ENCODE assay signal across 8 cellular contexts in genomic region chr9:133163559-133164208, GRCh38. TPM values are rescaled to one million over a fixed set of nuclear protein-coding genes. Genes with fewer than 3 reads are reported as not detected.
DNase-seq lines count a peak whose midpoint lies in the region; ATAC-seq, FAIRE-seq and TF ChIP-seq lines count a peak whose summit lies in the region.

TSS of gene GBGT1 (minus strand) at chr9:133163914. CDS start at chr9:133162412, 1,502 bp downstream.

- 2 to 4% (median 3%) methylated on average over 42 to 57 of the region's 57 CpGs for WGBS in small intestine, 3 donors

- POLR2A ChIA-PET in BJ (lab: Charles Lee) (interaction anchor here (0.6 kb wide), 1 partner anchor 9 kb away, joined by 3 read pairs; no protein-coding TSS in a partner anchor), PC-3 (lab: Charles Lee; ENCODE audit: unreplicated experiment) (no interaction called here)

- CTCF ChIA-PET in BJ (lab: Yijun Ruan, JAX) = interaction anchor here (1.0 to 1.1 kb wide), 2 partner anchors 11 to 16 kb away, joined by 4 to 5 read pairs; no protein-coding TSS in a partner anchor
- CTCF ChIA-PET in PC-3 (lab: Charles Lee) = no interaction called here

- BruUV-seq in PC-3 (replicated peaks; lab: Mats Ljungman, UMichigan) = no TSS peak

- peaks cover 3 to 4% (median 4%) of the 10 kb centered on the region in 3 donors for H3K27me3 Mint-ChIP-seq in immature natural killer cell (ENCODE audit: low read depth in 3 of 3)

- peaks cover 0 to 3% of the 10 kb centered on the region in 2 donors for H3K4me1 Mint-ChIP-seq in immature natural killer cell

- TF ChIP-seq CTCF in BJ (IDR thresholded peaks at IDR 0.05; ENCODE audit: insufficient read depth, low read depth, low read length) (0 out of 2 replicates have a peak, but pooled peaks have one; percentile 1), Peyer's patch (IDR thresholded peaks at IDR 0.05) (no peak), brain microvascular endothelial cell (IDR thresholded peaks at IDR 0.05; ENCODE audit: low read depth, low read length, missing control alignments) (no peak), PC-3 (conservative IDR thresholded peaks at IDR 0.05; ENCODE audit: low read depth, low read length) (no peak)

- peak in 1 of 2 donors; percentile 32 for TF ChIP-seq POLR2A in Peyer's patch (IDR thresholded peaks at IDR 0.05)

- H3K27ac Mint-ChIP-seq in immature natural killer cell = no peak within 1 kb of the TSS

- no peak within 1 kb of the TSS for H2AFZ ChIP-seq in PC-3 (ENCODE audit: low read length)

- no peaks in the 10 kb centered on the region for H3K79me2 ChIP-seq in PC-3 (ENCODE audit: low read length)

- H3K27me3 ChIP-seq in BJ (ENCODE audit: control insufficient read depth, insufficient read depth, low read length) = no peaks in the 10 kb centered on the region
- no peaks in the 10 kb centered on the region for H3K27me3 ChIP-seq in Peyer's patch
- H3K27me3 ChIP-seq in brain microvascular endothelial cell (replicated peaks) = no peaks in the 10 kb centered on the region
- H3K27me3 ChIP-seq in small intestine (ENCODE audit: control insufficient read depth in 2 of 2, insufficient read depth in 2 of 2, low read length in 2 of 2) = no peaks in the 10 kb centered on the region
- H3K27me3 ChIP-seq in PC-3 (ENCODE audit: low read length) = no peaks in the 10 kb centered on the region

- H3K27ac ChIP-seq in Peyer's patch (peak within 1 kb of the TSS; percentile 47 to 83 (median 68)), brain microvascular endothelial cell (no peak within 1 kb of the TSS), small intestine (ENCODE audit: low read depth in 1 of 2, low read length in 1 of 2) (peak within 1 kb of the TSS in 1 of 2 donors; percentile 57), PC-3 (ENCODE audit: low read length) (no peak within 1 kb of the TSS)

- no peak for ATAC-seq in PC-3

- H3K9ac ChIP-seq in PC-3 (ENCODE audit: low read length) = no peak within 1 kb of the TSS

- H3K36me3 ChIP-seq in BJ (ENCODE audit: control insufficient read depth, insufficient read depth, low read length) (no peaks in the 10 kb centered on the region; the same call in 1 of the 2 replicates), Peyer's patch (no peaks in the 10 kb centered on the region), brain microvascular endothelial cell (replicated peaks) (no peaks in the 10 kb centered on the region), small intestine (ENCODE audit: control insufficient read depth in 2 of 2, insufficient read depth in 2 of 2, low read length in 2 of 2) (no peaks in the 10 kb centered on the region), PC-3 (ENCODE audit: low read depth, low read length) (no peaks in the 10 kb centered on the region)

- no peaks in the 10 kb centered on the region for H3K36me3 Mint-ChIP-seq in immature natural killer cell

- in situ Hi-C loops in brain microvascular endothelial cell (cut with HindIII; ENCODE audit: low pct_ligation_motif_present, low sequenced_read_pairs) = no loop called here

- no peaks in the 10 kb centered on the region for H3F3A ChIP-seq in PC-3 (ENCODE audit: low read length, unreplicated experiment)

- H3K4me1 ChIP-seq in Peyer's patch = peaks cover 0 to 24% (median 4%) of the 10 kb centered on the region in 4 donors
- H3K4me1 ChIP-seq in small intestine (ENCODE audit: control insufficient read depth in 2 of 2, insufficient read depth in 1 of 2, low read depth in 1 of 2, low read length in 1 of 2) = peaks cover 0 to 4% of the 10 kb centered on the region in 2 donors
- H3K4me1 ChIP-seq in PC-3 (ENCODE audit: insufficient read depth, low read length) = no peaks in the 10 kb centered on the region

- peak within 1 kb of the TSS; percentile 60 to 80 (median 75) for H3K4me3 Mint-ChIP-seq in immature natural killer cell

- no peaks in the 10 kb centered on the region for H3K9me2 ChIP-seq in PC-3 (replicated peaks; ENCODE audit: low read length)

- no peak for FAIRE-seq in small intestine (lab: Jason Lieb, UNC)

- H3K9me3 Mint-ChIP-seq in immature natural killer cell = no peaks in the 10 kb centered on the region

- no peaks in the 10 kb centered on the region for H4K20me1 ChIP-seq in PC-3 (ENCODE audit: low read length)

- intact Hi-C loops in PC-3 (cut with micrococcal nuclease) = no loop called here

- DNase-seq in BJ (ENCODE audit: low read depth) = no peak
- peak; percentile 67 for DNase-seq in GM19238 (ENCODE audit: insufficient read length, low spot score)
- peak; percentile 77 to 87 (median 79) for DNase-seq in Peyer's patch
- DNase-seq in brain microvascular endothelial cell = no peak
- peak in 1 of 3 donors; percentile 19 for DNase-seq in immature natural killer cell
- DNase-seq in small intestine = peak; percentile 26
- no peak for DNase-seq in PC-3
- no peak for DNase-seq in DMS79 treated with DMSO at 0.1 percent for 48 hours (lab: John Stamatoyannopoulos, UW)

- H3K4me3 ChIP-seq in BJ (ENCODE audit: low read depth, low read length) (peak within 1 kb of the TSS; percentile 67), Peyer's patch (peak within 1 kb of the TSS; percentile 53 to 75 (median 65)), brain microvascular endothelial cell (ENCODE audit: low read depth, low read length) (peak within 1 kb of the TSS; percentile 59), small intestine (ENCODE audit: low read depth in 1 of 2, low read length in 2 of 2) (peak within 1 kb of the TSS; percentile 62 to 66), PC-3 (ENCODE audit: low read length) (no peak within 1 kb of the TSS)

- no peaks in the 10 kb centered on the region for H3K9me3 ChIP-seq in Peyer's patch
- H3K9me3 ChIP-seq in small intestine (ENCODE audit: control insufficient read depth, low read depth) = no peaks in the 10 kb centered on the region
- H3K9me3 ChIP-seq in PC-3 (ENCODE audit: low read length) = no peaks in the 10 kb centered on the region

- no peak within 1 kb of the TSS for H3K4me2 ChIP-seq in PC-3 (ENCODE audit: low read length)

RNA-seq across cellular contexts. Expression of gene GBGT1, which starts in this region (rescaled TPM):
- polyA plus RNA-seq in BJ (2011; rRNA removed) (5.0 and 10.3 TPM in 2 replicates), immature natural killer cell (not detected), small intestine (1 to 10 TPM in 2 of 3 donors, under 1 TPM in 1; 0.45 to 7.6 (median 6.2) TPM)
- polyA minus RNA-seq in BJ (2011; rRNA and poly(A)+ RNA removed) = 8.2 and 11.3 TPM in 2 replicates
- total RNA-seq in Peyer's patch (10 to 100 TPM in 3 of 4 donors, 1 to 10 TPM in 1; 7.0 to 49.5 (median 14.1) TPM), PC-3 (2014; rRNA removed) (not detected in 2 replicates)

Comparison
In these comparisons a context has a peak if more than half of its experiments do, and no peak if none do; other contexts are left out.
1. DNase-seq: peak in GM19238 (single experiment), Peyer's patch (3 of 3) and small intestine (single experiment); none in BJ (single experiment), brain microvascular endothelial cell (single experiment), PC-3 (single experiment) and DMS79 treated with DMSO at 0.1 percent for 48 hours (single experiment).
2. H3K27ac ChIP-seq: peak in Peyer's patch (4 of 4); none in brain microvascular endothelial cell (single experiment) and PC-3 (single experiment).